In genomic region chr13:64930636-64931035, GRCh38 we compare ENCODE assay signal across 23 cellular contexts.
DNase-seq lines count a peak whose midpoint lies in the region; ATAC-seq, FAIRE-seq and TF ChIP-seq lines count a peak whose summit lies in the region.
"Had no signal": no experiment of that assay in that cellular context is flagged by ENCODE, and none has a peak within 500 bp of the region (broad histone marks: within the 10 kb centered on the region; RNA-seq: fewer than 3 reads in every experiment).

No MANE protein-coding gene starts in this region.

- H4K20me1 ChIP-seq in OCI-LY3 (ENCODE audit: insufficient read depth, low read length) = no peaks in the 10 kb centered on the region

- no peak for FAIRE-seq in GM12891 (lab: Jason Lieb, UNC)
- FAIRE-seq: HepG2 had no signal

- H3K36me3 Mint-ChIP-seq in activated naive CD8-positive, alpha-beta T cell treated with anti-CD3 and anti-CD28 coated beads for 36 hours = no peaks in the 10 kb centered on the region
- no peaks in the 10 kb centered on the region for H3K36me3 Mint-ChIP-seq in activated CD4-positive, alpha-beta memory T cell treated with anti-CD3 and anti-CD28 coated beads for 36 hours
- H3K36me3 Mint-ChIP-seq: T-cell had no signal

- no peak for TF ChIP-seq CTCF in OCI-LY3 (IDR thresholded peaks at IDR 0.05; ENCODE audit: low read depth, low read length)

- no peak overlapping the region for H2AFZ ChIP-seq in OCI-LY3 (ENCODE audit: low read depth, low read length)

- CTCF ChIA-PET in activated CD4-positive, alpha-beta memory T cell treated with anti-CD3 and anti-CD28 coated beads for 36 hours (lab: Charles Lee) = no interaction called here

- peak overlapping the region; percentile 21 for H3K4me2 ChIP-seq in OCI-LY3 (ENCODE audit: low read length)

- POLR2A ChIA-PET in activated CD4-positive, alpha-beta memory T cell treated with anti-CD3 and anti-CD28 coated beads for 36 hours (lab: Charles Lee) = no interaction called here

- no peak overlapping the region for H3K27ac ChIP-seq in OCI-LY3 (ENCODE audit: low read length)

- DNase-seq in GM12891 (ENCODE audit: insufficient read length, low spot score) (no peak), NCI-H446 (lab: John Stamatoyannopoulos, UW) (no peak)
- no peak for DNase-seq in activated naive CD8-positive, alpha-beta T cell treated with anti-CD3 and anti-CD28 coated beads for 36 hours
- DNase-seq in activated CD4-positive, alpha-beta memory T cell treated with anti-CD3 and anti-CD28 coated beads for 36 hours = no peak
- DNase-seq: DND-41, GOT3, KBM-7, NCI-H1417, NCI-H187, NCI-H2107, NCI-H2227 treated with DMSO at 0.1 percent for 48 hours, NCI-H524, PC-3, RPMI8226, SHP77 treated with DMSO at 0.1 percent for 48 hours, T-cell had no signal

- H3K4me3 Mint-ChIP-seq in activated naive CD8-positive, alpha-beta T cell treated with anti-CD3 and anti-CD28 coated beads for 36 hours = no peak overlapping the region
- H3K4me3 Mint-ChIP-seq in activated CD4-positive, alpha-beta memory T cell treated with anti-CD3 and anti-CD28 coated beads for 36 hours = no peak overlapping the region
- H3K4me3 Mint-ChIP-seq: B cell, T-cell had no signal

- no peak overlapping the region for H3K4me3 ChIP-seq in OCI-LY3 (ENCODE audit: low read length)

- H3K9me3 Mint-ChIP-seq in activated naive CD8-positive, alpha-beta T cell treated with anti-CD3 and anti-CD28 coated beads for 36 hours = no peaks in the 10 kb centered on the region
- peaks cover 3% of the 10 kb centered on the region for H3K9me3 Mint-ChIP-seq in activated CD4-positive, alpha-beta memory T cell treated with anti-CD3 and anti-CD28 coated beads for 36 hours

- no peaks in the 10 kb centered on the region for H3K27me3 ChIP-seq in OCI-LY3 (ENCODE audit: low read depth, low read length)

- H3K27me3 Mint-ChIP-seq in activated naive CD8-positive, alpha-beta T cell treated with anti-CD3 and anti-CD28 coated beads for 36 hours = no peaks in the 10 kb centered on the region
- H3K27me3 Mint-ChIP-seq in activated CD4-positive, alpha-beta memory T cell treated with anti-CD3 and anti-CD28 coated beads for 36 hours = no peaks in the 10 kb centered on the region
- H3K27me3 Mint-ChIP-seq: B cell, T-cell had no signal

- ATAC-seq in GM19452 (IDR thresholded peaks at IDR 0.05; ENCODE audit: unreplicated experiment) (peak; percentile 40), HG03025 (IDR thresholded peaks at IDR 0.05; ENCODE audit: low FRiP score, unreplicated experiment) (peak; percentile 35)
- ATAC-seq: HCT116, HepG2, SK-N-SH treated with all-trans-retinoic acid at 6 μM for 48 hours, T-cell had no signal

- no peaks in the 10 kb centered on the region for H3K4me1 Mint-ChIP-seq in activated naive CD8-positive, alpha-beta T cell treated with anti-CD3 and anti-CD28 coated beads for 36 hours
- no peaks in the 10 kb centered on the region for H3K4me1 Mint-ChIP-seq in activated CD4-positive, alpha-beta memory T cell treated with anti-CD3 and anti-CD28 coated beads for 36 hours (ENCODE audit: low read depth)
- H3K4me1 Mint-ChIP-seq: B cell, T-cell had no signal

- peaks cover 20% of the 10 kb centered on the region for H3K4me1 ChIP-seq in OCI-LY3 (ENCODE audit: low read length)

- no peaks in the 10 kb centered on the region for H3K9me3 ChIP-seq in OCI-LY3 (ENCODE audit: insufficient read depth, low read length)

- no peak for TF ChIP-seq POLR2A in GM12891 (IDR thresholded peaks at IDR 0.05; ENCODE audit: low read depth, low read length)

- intact Hi-C loops in activated CD4-positive, alpha-beta memory T cell treated with anti-CD3 and anti-CD28 coated beads for 36 hours (cut with micrococcal nuclease) = no loop called here

- H3K36me3 ChIP-seq in OCI-LY3 (replicated peaks; ENCODE audit: low read depth, low read length) = no peaks in the 10 kb centered on the region

- no peaks in the 10 kb centered on the region for H3K79me2 ChIP-seq in OCI-LY3 (ENCODE audit: low read length)

- H3K9ac ChIP-seq in OCI-LY3 (ENCODE audit: low read length) = no peak overlapping the region

- H3K27ac Mint-ChIP-seq in activated naive CD8-positive, alpha-beta T cell treated with anti-CD3 and anti-CD28 coated beads for 36 hours = no peak overlapping the region
- no peak overlapping the region for H3K27ac Mint-ChIP-seq in activated CD4-positive, alpha-beta memory T cell treated with anti-CD3 and anti-CD28 coated beads for 36 hours
- H3K27ac Mint-ChIP-seq: B cell, T-cell had no signal

TF ChIP-seq in GM12891, 5 proteins besides CTCF, POLR2A, EP300 and RAD21:
- TF ChIP-seq SPI1 (IDR thresholded peaks at IDR 0.05; ENCODE audit: low read depth, low read length) (peak; percentile 77), POU2F2 (IDR thresholded peaks at IDR 0.05; ENCODE audit: low read depth, low read length) (no peak), PAX5 (IDR thresholded peaks at IDR 0.05; ENCODE audit: insufficient read depth, low read length, severe bottlenecking) (no peak), TAF1 (IDR thresholded peaks at IDR 0.05; ENCODE audit: low read depth, low read length) (no peak), POLR2AphosphoS5 (IDR thresholded peaks at IDR 0.05; ENCODE audit: low read depth, low read length) (no peak)
